2 cellular contexts compared by ENCODE assay signal in genomic region chr16:2157480-2158261, GRCh38.
TF ChIP-seq lines count a peak whose summit lies in the region.

No MANE protein-coding gene starts in this region.

TF ChIP-seq in SK-N-SH, 30 proteins besides CTCF, POLR2A, EP300 and RAD21 (continued from another document):
- TF ChIP-seq ZBTB33 (IDR thresholded peaks at IDR 0.05; ENCODE audit: borderline replicate concordance, low read depth) (no peak), PBX3 (IDR thresholded peaks at IDR 0.05) (no peak), EZH2phosphoT487 (IDR thresholded peaks at IDR 0.05; ENCODE audit: borderline replicate concordance, low read depth) (no peak), JUND (IDR thresholded peaks at IDR 0.05) (no peak), RCOR1 (IDR thresholded peaks at IDR 0.05; ENCODE audit: low read length) (no peak)
TF ChIP-seq in SK-N-SH: peak in this region for 0.

TF ChIP-seq in SK-N-SH treated with all-trans-retinoic acid at 6 μM for 48 hours, 23 proteins besides CTCF, POLR2A, EP300 and RAD21 (continued from another document):
- TF ChIP-seq, protein P1, sequence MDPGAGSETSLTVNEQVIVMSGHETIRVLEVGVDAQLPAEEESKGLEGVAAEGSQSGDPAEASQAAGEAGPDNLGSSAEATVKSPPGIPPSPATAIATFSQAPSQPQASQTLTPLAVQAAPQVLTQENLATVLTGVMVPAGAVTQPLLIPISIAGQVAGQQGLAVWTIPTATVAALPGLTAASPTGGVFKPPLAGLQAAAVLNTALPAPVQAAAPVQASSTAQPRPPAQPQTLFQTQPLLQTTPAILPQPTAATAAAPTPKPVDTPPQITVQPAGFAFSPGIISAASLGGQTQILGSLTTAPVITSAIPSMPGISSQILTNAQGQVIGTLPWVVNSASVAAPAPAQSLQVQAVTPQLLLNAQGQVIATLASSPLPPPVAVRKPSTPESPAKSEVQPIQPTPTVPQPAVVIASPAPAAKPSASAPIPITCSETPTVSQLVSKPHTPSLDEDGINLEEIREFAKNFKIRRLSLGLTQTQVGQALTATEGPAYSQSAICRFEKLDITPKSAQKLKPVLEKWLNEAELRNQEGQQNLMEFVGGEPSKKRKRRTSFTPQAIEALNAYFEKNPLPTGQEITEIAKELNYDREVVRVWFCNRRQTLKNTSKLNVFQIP (CRISPR knock-in tag; IDR thresholded peaks at IDR 0.05; ENCODE audit: borderline replicate concordance, low read depth) = no peak
- TF ChIP-seq TOX (CRISPR knock-in tag; IDR thresholded peaks at IDR 0.05; ENCODE audit: borderline replicate concordance) (no peak), RARB (CRISPR knock-in tag; IDR thresholded peaks at IDR 0.05) (no peak), BACH2 (CRISPR knock-in tag; IDR thresholded peaks at IDR 0.05; ENCODE audit: borderline replicate concordance) (no peak), ISL1 (CRISPR knock-in tag; IDR thresholded peaks at IDR 0.05) (no peak), ZNF565 (CRISPR knock-in tag; conservative IDR thresholded peaks at IDR 0.05; ENCODE audit: low read depth) (no peak), SNAI2 (CRISPR knock-in tag; IDR thresholded peaks at IDR 0.05) (no peak), OSR1 (CRISPR knock-in tag; IDR thresholded peaks at IDR 0.05) (no peak), ESRRG (CRISPR knock-in tag; IDR thresholded peaks at IDR 0.05) (no peak), GLIS3 (CRISPR knock-in tag; IDR thresholded peaks at IDR 0.05) (no peak)
